Comparison of ENCODE assay signal across 1 cellular context in genomic region chr3:195896361-195897080, GRCh38.
TF ChIP-seq lines count a peak whose summit lies in the region.

No MANE protein-coding gene starts in this region.

TF ChIP-seq in K562, 482 proteins besides CTCF, POLR2A, EP300 and RAD21 (continued from another document and continues in another):
- TF ChIP-seq, protein P1, sequence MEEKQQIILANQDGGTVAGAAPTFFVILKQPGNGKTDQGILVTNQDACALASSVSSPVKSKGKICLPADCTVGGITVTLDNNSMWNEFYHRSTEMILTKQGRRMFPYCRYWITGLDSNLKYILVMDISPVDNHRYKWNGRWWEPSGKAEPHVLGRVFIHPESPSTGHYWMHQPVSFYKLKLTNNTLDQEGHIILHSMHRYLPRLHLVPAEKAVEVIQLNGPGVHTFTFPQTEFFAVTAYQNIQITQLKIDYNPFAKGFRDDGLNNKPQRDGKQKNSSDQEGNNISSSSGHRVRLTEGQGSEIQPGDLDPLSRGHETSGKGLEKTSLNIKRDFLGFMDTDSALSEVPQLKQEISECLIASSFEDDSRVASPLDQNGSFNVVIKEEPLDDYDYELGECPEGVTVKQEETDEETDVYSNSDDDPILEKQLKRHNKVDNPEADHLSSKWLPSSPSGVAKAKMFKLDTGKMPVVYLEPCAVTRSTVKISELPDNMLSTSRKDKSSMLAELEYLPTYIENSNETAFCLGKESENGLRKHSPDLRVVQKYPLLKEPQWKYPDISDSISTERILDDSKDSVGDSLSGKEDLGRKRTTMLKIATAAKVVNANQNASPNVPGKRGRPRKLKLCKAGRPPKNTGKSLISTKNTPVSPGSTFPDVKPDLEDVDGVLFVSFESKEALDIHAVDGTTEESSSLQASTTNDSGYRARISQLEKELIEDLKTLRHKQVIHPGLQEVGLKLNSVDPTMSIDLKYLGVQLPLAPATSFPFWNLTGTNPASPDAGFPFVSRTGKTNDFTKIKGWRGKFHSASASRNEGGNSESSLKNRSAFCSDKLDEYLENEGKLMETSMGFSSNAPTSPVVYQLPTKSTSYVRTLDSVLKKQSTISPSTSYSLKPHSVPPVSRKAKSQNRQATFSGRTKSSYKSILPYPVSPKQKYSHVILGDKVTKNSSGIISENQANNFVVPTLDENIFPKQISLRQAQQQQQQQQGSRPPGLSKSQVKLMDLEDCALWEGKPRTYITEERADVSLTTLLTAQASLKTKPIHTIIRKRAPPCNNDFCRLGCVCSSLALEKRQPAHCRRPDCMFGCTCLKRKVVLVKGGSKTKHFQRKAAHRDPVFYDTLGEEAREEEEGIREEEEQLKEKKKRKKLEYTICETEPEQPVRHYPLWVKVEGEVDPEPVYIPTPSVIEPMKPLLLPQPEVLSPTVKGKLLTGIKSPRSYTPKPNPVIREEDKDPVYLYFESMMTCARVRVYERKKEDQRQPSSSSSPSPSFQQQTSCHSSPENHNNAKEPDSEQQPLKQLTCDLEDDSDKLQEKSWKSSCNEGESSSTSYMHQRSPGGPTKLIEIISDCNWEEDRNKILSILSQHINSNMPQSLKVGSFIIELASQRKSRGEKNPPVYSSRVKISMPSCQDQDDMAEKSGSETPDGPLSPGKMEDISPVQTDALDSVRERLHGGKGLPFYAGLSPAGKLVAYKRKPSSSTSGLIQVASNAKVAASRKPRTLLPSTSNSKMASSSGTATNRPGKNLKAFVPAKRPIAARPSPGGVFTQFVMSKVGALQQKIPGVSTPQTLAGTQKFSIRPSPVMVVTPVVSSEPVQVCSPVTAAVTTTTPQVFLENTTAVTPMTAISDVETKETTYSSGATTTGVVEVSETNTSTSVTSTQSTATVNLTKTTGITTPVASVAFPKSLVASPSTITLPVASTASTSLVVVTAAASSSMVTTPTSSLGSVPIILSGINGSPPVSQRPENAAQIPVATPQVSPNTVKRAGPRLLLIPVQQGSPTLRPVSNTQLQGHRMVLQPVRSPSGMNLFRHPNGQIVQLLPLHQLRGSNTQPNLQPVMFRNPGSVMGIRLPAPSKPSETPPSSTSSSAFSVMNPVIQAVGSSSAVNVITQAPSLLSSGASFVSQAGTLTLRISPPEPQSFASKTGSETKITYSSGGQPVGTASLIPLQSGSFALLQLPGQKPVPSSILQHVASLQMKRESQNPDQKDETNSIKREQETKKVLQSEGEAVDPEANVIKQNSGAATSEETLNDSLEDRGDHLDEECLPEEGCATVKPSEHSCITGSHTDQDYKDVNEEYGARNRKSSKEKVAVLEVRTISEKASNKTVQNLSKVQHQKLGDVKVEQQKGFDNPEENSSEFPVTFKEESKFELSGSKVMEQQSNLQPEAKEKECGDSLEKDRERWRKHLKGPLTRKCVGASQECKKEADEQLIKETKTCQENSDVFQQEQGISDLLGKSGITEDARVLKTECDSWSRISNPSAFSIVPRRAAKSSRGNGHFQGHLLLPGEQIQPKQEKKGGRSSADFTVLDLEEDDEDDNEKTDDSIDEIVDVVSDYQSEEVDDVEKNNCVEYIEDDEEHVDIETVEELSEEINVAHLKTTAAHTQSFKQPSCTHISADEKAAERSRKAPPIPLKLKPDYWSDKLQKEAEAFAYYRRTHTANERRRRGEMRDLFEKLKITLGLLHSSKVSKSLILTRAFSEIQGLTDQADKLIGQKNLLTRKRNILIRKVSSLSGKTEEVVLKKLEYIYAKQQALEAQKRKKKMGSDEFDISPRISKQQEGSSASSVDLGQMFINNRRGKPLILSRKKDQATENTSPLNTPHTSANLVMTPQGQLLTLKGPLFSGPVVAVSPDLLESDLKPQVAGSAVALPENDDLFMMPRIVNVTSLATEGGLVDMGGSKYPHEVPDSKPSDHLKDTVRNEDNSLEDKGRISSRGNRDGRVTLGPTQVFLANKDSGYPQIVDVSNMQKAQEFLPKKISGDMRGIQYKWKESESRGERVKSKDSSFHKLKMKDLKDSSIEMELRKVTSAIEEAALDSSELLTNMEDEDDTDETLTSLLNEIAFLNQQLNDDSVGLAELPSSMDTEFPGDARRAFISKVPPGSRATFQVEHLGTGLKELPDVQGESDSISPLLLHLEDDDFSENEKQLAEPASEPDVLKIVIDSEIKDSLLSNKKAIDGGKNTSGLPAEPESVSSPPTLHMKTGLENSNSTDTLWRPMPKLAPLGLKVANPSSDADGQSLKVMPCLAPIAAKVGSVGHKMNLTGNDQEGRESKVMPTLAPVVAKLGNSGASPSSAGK (IDR thresholded peaks at IDR 0.05): peak; percentile 11; the same call in 1 of the 2 replicates
- TF ChIP-seq SREBF1 (IDR thresholded peaks at IDR 0.05; ENCODE audit: borderline replicate concordance, low read depth, low read length) (no peak), SREBF2 (CRISPR knock-in tag; IDR thresholded peaks at IDR 0.05) (0 out of 2 replicates have a peak, but pooled peaks have one; percentile 42), RREB1 (CRISPR knock-in tag; IDR thresholded peaks at IDR 0.05) (no peak), ETV5 (CRISPR knock-in tag; IDR thresholded peaks at IDR 0.05; ENCODE audit: low read depth) (no peak), ARID1B (IDR thresholded peaks at IDR 0.05) (peak; percentile 46), MECOM (CRISPR knock-in tag; IDR thresholded peaks at IDR 0.05) (no peak), STAG1 (CRISPR knock-in tag; IDR thresholded peaks at IDR 0.05; ENCODE audit: borderline replicate concordance) (no peak), ZNF274 (IDR thresholded peaks at IDR 0.05; ENCODE audit: borderline replicate concordance, low read depth, low read length) (no peak), CHD1 (IDR thresholded peaks at IDR 0.05; ENCODE audit: low read length) (peak; percentile 9), SAFB2 (IDR thresholded peaks at IDR 0.05; ENCODE audit: borderline replicate concordance, low read depth, low read length, severe bottlenecking) (no peak), KDM1A (IDR thresholded peaks at IDR 0.05) (peak; percentile 33 to 42; a peak in 3 of 4 replicates), THAP7 (CRISPR knock-in tag; IDR thresholded peaks at IDR 0.05) (no peak), ZNF398 (CRISPR knock-in tag; IDR thresholded peaks at IDR 0.05) (no peak)
- TF ChIP-seq, protein P2, sequence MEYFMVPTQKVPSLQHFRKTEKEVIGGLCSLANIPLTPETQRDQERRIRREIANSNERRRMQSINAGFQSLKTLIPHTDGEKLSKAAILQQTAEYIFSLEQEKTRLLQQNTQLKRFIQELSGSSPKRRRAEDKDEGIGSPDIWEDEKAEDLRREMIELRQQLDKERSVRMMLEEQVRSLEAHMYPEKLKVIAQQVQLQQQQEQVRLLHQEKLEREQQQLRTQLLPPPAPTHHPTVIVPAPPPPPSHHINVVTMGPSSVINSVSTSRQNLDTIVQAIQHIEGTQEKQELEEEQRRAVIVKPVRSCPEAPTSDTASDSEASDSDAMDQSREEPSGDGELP (CRISPR knock-in tag; IDR thresholded peaks at IDR 0.05; ENCODE audit: borderline replicate concordance): no peak
